1 cellular context compared by ENCODE assay signal in the genomic region with DNA sequence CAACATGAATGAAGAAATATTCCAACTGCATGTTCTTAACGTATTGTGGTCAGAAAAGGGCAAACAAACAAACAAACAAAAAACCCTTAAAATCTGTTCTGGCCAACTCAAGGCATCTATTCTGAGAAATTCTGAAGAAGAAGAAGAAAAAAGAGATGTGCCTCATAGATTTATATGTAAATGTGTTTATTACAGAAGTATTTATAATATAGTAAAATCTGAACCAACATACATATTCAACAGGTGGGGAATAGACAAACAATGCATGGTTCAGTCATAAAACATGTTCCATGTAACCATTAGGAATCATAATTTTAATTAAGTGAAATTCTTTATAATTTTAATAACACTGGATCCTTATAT.
A peak's percentile ranks its signal among the peaks of the same experiment; 100 is the strongest.
TF ChIP-seq lines count a peak whose summit lies in the region.

No MANE protein-coding gene starts in this region.

TF ChIP-seq in HepG2, 621 proteins besides CTCF, POLR2A, EP300 and RAD21 (continued from another document and continues in another):
- TF ChIP-seq ZBTB40 (IDR thresholded peaks at IDR 0.05) (no peak), ZBTB40 (CRISPR knock-in tag; IDR thresholded peaks at IDR 0.05) (0 out of 2 replicates have a peak, but pooled peaks have one; percentile 8), NFKB2 (CRISPR knock-in tag; IDR thresholded peaks at IDR 0.05; ENCODE audit: borderline replicate concordance) (no peak), MEIS1 (CRISPR knock-in tag; IDR thresholded peaks at IDR 0.05; ENCODE audit: borderline replicate concordance) (no peak), ZNF350 (CRISPR knock-in tag; IDR thresholded peaks at IDR 0.05; ENCODE audit: borderline replicate concordance, low read depth) (no peak), TMF1 (CRISPR knock-in tag; IDR thresholded peaks at IDR 0.05; ENCODE audit: low read depth) (no peak), ZNF788 (CRISPR knock-in tag; IDR thresholded peaks at IDR 0.05; ENCODE audit: borderline replicate concordance) (peak; percentile 2; the same call in 1 of the 2 replicates), ATF2 (CRISPR knock-in tag; IDR thresholded peaks at IDR 0.05) (no peak), HOXA9 (CRISPR knock-in tag; IDR thresholded peaks at IDR 0.05; ENCODE audit: borderline replicate concordance) (no peak), CHD4 (IDR thresholded peaks at IDR 0.05; ENCODE audit: borderline replicate concordance, low read length) (0 out of 2 replicates have a peak, but pooled peaks have one; percentile 6), TBX2 (CRISPR knock-in tag; IDR thresholded peaks at IDR 0.05; ENCODE audit: borderline replicate concordance) (no peak), FOXM1 (CRISPR knock-in tag; IDR thresholded peaks at IDR 0.05) (no peak), ZNF737 (CRISPR knock-in tag; IDR thresholded peaks at IDR 0.05; ENCODE audit: borderline replicate concordance) (no peak), ZNF644 (CRISPR knock-in tag; IDR thresholded peaks at IDR 0.05; ENCODE audit: low read depth) (no peak), ERF (CRISPR knock-in tag; IDR thresholded peaks at IDR 0.05) (no peak), ZNF383 (CRISPR knock-in tag; IDR thresholded peaks at IDR 0.05; ENCODE audit: borderline replicate concordance) (no peak), ZNF441 (CRISPR knock-in tag; IDR thresholded peaks at IDR 0.05; ENCODE audit: borderline replicate concordance) (no peak), ZBTB7A (CRISPR knock-in tag; IDR thresholded peaks at IDR 0.05) (no peak), ZBTB10 (CRISPR knock-in tag; IDR thresholded peaks at IDR 0.05; ENCODE audit: borderline replicate concordance) (no peak), ZSCAN31 (CRISPR knock-in tag; IDR thresholded peaks at IDR 0.05; ENCODE audit: low read depth) (no peak), SNAPC2 (CRISPR knock-in tag; IDR thresholded peaks at IDR 0.05) (no peak), FOXA3 (CRISPR knock-in tag; IDR thresholded peaks at IDR 0.05) (no peak), UBTF (CRISPR knock-in tag; IDR thresholded peaks at IDR 0.05) (peak; percentile 10; the same call in 1 of the 2 replicates), GFI1 (CRISPR knock-in tag; IDR thresholded peaks at IDR 0.05; ENCODE audit: borderline replicate concordance) (no peak), HDAC2 (CRISPR knock-in tag; IDR thresholded peaks at IDR 0.05) (0 out of 2 replicates have a peak, but pooled peaks have one; percentile 3), ZKSCAN1 (IDR thresholded peaks at IDR 0.05; ENCODE audit: low read length) (no peak), RFX5 (IDR thresholded peaks at IDR 0.05; ENCODE audit: low read depth, low read length) (no peak), KMT2B (CRISPR knock-in tag; IDR thresholded peaks at IDR 0.05) (no peak), ETV5 (CRISPR knock-in tag; IDR thresholded peaks at IDR 0.05; ENCODE audit: borderline replicate concordance) (no peak), SMARCC2 (IDR thresholded peaks at IDR 0.05) (no peak), ATF7 (IDR thresholded peaks at IDR 0.05) (no peak), ATF7 (CRISPR knock-in tag; IDR thresholded peaks at IDR 0.05) (no peak), ZMYM4 (CRISPR knock-in tag; IDR thresholded peaks at IDR 0.05) (0 out of 2 replicates have a peak, but pooled peaks have one; percentile 1), ZNF232 (CRISPR knock-in tag; IDR thresholded peaks at IDR 0.05; ENCODE audit: borderline replicate concordance) (no peak), ZNF775 (CRISPR knock-in tag; IDR thresholded peaks at IDR 0.05; ENCODE audit: borderline replicate concordance) (no peak), ZNF501 (CRISPR knock-in tag; IDR thresholded peaks at IDR 0.05) (0 out of 2 replicates have a peak, but pooled peaks have one; percentile 6)
- TF ChIP-seq, protein P1, sequence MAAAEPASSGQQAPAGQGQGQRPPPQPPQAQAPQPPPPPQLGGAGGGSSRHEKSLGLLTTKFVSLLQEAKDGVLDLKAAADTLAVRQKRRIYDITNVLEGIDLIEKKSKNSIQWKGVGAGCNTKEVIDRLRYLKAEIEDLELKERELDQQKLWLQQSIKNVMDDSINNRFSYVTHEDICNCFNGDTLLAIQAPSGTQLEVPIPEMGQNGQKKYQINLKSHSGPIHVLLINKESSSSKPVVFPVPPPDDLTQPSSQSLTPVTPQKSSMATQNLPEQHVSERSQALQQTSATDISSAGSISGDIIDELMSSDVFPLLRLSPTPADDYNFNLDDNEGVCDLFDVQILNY (CRISPR knock-in tag; conservative IDR thresholded peaks at IDR 0.05): no peak
- TF ChIP-seq, protein P2, sequence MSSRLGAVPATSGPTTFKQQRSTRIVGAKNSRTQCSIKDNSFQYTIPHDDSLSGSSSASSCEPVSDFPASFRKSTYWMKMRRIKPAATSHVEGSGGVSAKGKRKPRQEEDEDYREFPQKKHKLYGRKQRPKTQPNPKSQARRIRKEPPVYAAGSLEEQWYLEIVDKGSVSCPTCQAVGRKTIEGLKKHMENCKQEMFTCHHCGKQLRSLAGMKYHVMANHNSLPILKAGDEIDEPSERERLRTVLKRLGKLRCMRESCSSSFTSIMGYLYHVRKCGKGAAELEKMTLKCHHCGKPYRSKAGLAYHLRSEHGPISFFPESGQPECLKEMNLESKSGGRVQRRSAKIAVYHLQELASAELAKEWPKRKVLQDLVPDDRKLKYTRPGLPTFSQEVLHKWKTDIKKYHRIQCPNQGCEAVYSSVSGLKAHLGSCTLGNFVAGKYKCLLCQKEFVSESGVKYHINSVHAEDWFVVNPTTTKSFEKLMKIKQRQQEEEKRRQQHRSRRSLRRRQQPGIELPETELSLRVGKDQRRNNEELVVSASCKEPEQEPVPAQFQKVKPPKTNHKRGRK (CRISPR knock-in tag; IDR thresholded peaks at IDR 0.05): 0 out of 2 replicates have a peak, but pooled peaks have one; percentile 79
- TF ChIP-seq, protein P3, sequence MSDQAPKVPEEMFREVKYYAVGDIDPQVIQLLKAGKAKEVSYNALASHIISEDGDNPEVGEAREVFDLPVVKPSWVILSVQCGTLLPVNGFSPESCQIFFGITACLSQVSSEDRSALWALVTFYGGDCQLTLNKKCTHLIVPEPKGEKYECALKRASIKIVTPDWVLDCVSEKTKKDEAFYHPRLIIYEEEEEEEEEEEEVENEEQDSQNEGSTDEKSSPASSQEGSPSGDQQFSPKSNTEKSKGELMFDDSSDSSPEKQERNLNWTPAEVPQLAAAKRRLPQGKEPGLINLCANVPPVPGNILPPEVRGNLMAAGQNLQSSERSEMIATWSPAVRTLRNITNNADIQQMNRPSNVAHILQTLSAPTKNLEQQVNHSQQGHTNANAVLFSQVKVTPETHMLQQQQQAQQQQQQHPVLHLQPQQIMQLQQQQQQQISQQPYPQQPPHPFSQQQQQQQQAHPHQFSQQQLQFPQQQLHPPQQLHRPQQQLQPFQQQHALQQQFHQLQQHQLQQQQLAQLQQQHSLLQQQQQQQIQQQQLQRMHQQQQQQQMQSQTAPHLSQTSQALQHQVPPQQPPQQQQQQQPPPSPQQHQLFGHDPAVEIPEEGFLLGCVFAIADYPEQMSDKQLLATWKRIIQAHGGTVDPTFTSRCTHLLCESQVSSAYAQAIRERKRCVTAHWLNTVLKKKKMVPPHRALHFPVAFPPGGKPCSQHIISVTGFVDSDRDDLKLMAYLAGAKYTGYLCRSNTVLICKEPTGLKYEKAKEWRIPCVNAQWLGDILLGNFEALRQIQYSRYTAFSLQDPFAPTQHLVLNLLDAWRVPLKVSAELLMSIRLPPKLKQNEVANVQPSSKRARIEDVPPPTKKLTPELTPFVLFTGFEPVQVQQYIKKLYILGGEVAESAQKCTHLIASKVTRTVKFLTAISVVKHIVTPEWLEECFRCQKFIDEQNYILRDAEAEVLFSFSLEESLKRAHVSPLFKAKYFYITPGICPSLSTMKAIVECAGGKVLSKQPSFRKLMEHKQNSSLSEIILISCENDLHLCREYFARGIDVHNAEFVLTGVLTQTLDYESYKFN (CRISPR knock-in tag; conservative IDR thresholded peaks at IDR 0.05): no peak
